24 cellular contexts compared by ENCODE assay signal in genomic region chr11:94020777-94021615, GRCh38. TPM values are rescaled to one million over a fixed set of nuclear protein-coding genes. Genes with fewer than 3 reads are reported as not detected.
DNase-seq lines count a peak whose midpoint lies in the region; ATAC-seq, FAIRE-seq and TF ChIP-seq lines count a peak whose summit lies in the region.
"Had no signal": no experiment of that assay in that cellular context is flagged by ENCODE, and none has a peak within 500 bp of the region (broad histone marks: within the 10 kb centered on the region; RNA-seq: fewer than 3 reads in every experiment).

TSS of gene HEPHL1 (plus strand) at chr11:94021354. CDS start at chr11:94021369, 15 bp downstream.

- TF ChIP-seq POLR2A in H1 (IDR thresholded peaks at IDR 0.05; ENCODE audit: control extremely low read depth in 1 of 2, low read depth in 2 of 2, low read length in 2 of 2) (no peak), vagina (IDR thresholded peaks at IDR 0.05) (no peak)

- CTCF ChIA-PET in H1 (lab: Charles Lee; ENCODE audit: partially characterized antibody) = no interaction called here
- CTCF ChIA-PET in activated CD4-positive, alpha-beta memory T cell treated with anti-CD3 and anti-CD28 coated beads, Interleukin-2, amount 10 ng/mL, durations not matched to agents 7 days and 5 days (lab: Charles Lee) = no interaction called here

- H2AFZ ChIP-seq in GM23338 = peak within 1 kb of the TSS; percentile 39; the same call in 1 of the 2 replicates
- H2AFZ ChIP-seq in H1 (ENCODE audit: low read length) = no peak within 1 kb of the TSS; the same call in 1 of the 2 replicates

- no peak within 1 kb of the TSS for H3K23ac ChIP-seq in H1 (ENCODE audit: insufficient read length)
- no peak within 1 kb of the TSS for H3K23ac ChIP-seq in mesendoderm (ENCODE audit: low read length)

- H2AK5ac ChIP-seq in H1 (ENCODE audit: low read depth, low read length) (no peak within 1 kb of the TSS), mesendoderm (ENCODE audit: low read length) (no peak within 1 kb of the TSS)

- no peaks in the 10 kb centered on the region for H3K79me2 ChIP-seq in GM23338 (replicated peaks; ENCODE audit: insufficient read depth)
- H3K79me2 ChIP-seq in H1 (ENCODE audit: control insufficient read depth in 1 of 2, insufficient read depth in 2 of 2, low read length in 2 of 2) = no peaks in the 10 kb centered on the region
- H3K79me2 ChIP-seq in mesendoderm (ENCODE audit: control insufficient read depth, insufficient read depth, low read length) = no peaks in the 10 kb centered on the region

- H3K27me3 ChIP-seq in GM23338 (ENCODE audit: insufficient read depth) = no peaks in the 10 kb centered on the region
- H3K27me3 ChIP-seq in H1 (replicated peaks in 1 of 4; ENCODE audit: control insufficient read depth in 3 of 4, extremely low read depth in 1 of 4, insufficient read depth in 3 of 4, low read length in 3 of 4) = no peaks in the 10 kb centered on the region
- H3K27me3 ChIP-seq in mesendoderm (ENCODE audit: insufficient read depth, low read length, poor library complexity) = no peaks in the 10 kb centered on the region
- no peaks in the 10 kb centered on the region for H3K27me3 ChIP-seq in vagina
- H3K27me3 ChIP-seq: gastrocnemius medialis had no signal

- no peak within 1 kb of the TSS for H4K91ac ChIP-seq in H1 (replicated peaks; ENCODE audit: insufficient read length, low read length)

- H3K9ac ChIP-seq in H1 (replicated peaks in 1 of 4; ENCODE audit: extremely low read depth in 1 of 4, low read depth in 3 of 4, low read length in 3 of 4) (no peak within 1 kb of the TSS), mesendoderm (ENCODE audit: low read length) (no peak within 1 kb of the TSS)

- no peak within 1 kb of the TSS for H3K27ac ChIP-seq in GM23338 (ENCODE audit: low read depth)
- no peak within 1 kb of the TSS for H3K27ac ChIP-seq in H1 (ENCODE audit: low read depth, low read length)
- no peak within 1 kb of the TSS for H3K27ac ChIP-seq in mesendoderm (ENCODE audit: low read depth, low read length)
- H3K27ac ChIP-seq in vagina = no peak within 1 kb of the TSS
- H3K27ac ChIP-seq: coronary artery, gastrocnemius medialis, skin epidermis had no signal

- H2BK15ac ChIP-seq in H1 (ENCODE audit: low read length) (no peak within 1 kb of the TSS), mesendoderm (replicated peaks; ENCODE audit: low read depth) (no peak within 1 kb of the TSS)

- no peaks in the 10 kb centered on the region for H3K23me2 ChIP-seq in H1 (ENCODE audit: low read depth, low read length)

- H3K4me3 ChIP-seq in GM23338 = no peak within 1 kb of the TSS
- H3K4me3 ChIP-seq in H1 (ENCODE audit: extremely low read depth in 1 of 4, insufficient read depth in 2 of 4, low read depth in 3 of 4, low read length in 4 of 4) = no peak within 1 kb of the TSS
- H3K4me3 ChIP-seq in mesendoderm (ENCODE audit: low read length) = no peak within 1 kb of the TSS
- no peak within 1 kb of the TSS for H3K4me3 ChIP-seq in vagina
- H3K4me3 ChIP-seq: coronary artery, gastrocnemius medialis, lung, skin epidermis had no signal

- TF ChIP-seq CTCF in GM23338 (conservative IDR thresholded peaks at IDR 0.05; ENCODE audit: low read depth in 2 of 2) (no peak), H1 (IDR thresholded peaks at IDR 0.05; ENCODE audit: control extremely low read depth in 1 of 3, insufficient read depth in 1 of 3, low read depth in 1 of 3, low read length in 3 of 3) (no peak), vagina (IDR thresholded peaks at IDR 0.05) (no peak)

- 88% methylated on average over 11 of the region's 11 CpGs; no CpG with 5 or more reads in 1 of the 2 experiments for WGBS in H1 (ENCODE audit: extremely low coverage in 1 of 2, insufficient coverage in 1 of 2, insufficient read length in 1 of 2, insufficient replicate concordance in 2 of 2, low coverage in 1 of 2, low lambda C conversion rate in 2 of 2, missing lambda C conversion rate in 1 of 2), 2 experiments
- WGBS in mesendoderm (ENCODE audit: extremely low coverage, insufficient coverage, low lambda C conversion rate) = no CpG with 5 or more reads among the region's 11 CpGs

- no peak within 1 kb of the TSS for H4K8ac ChIP-seq in H1 (ENCODE audit: extremely low read depth, insufficient read depth, low read length)
- no peak within 1 kb of the TSS for H4K8ac ChIP-seq in mesendoderm (ENCODE audit: low read depth, low read length)

- H3K4me1 Mint-ChIP-seq in GM23338 = peaks cover 6% of the 10 kb centered on the region; the same call in 2 of the 3 replicates
- H3K4me1 Mint-ChIP-seq in activated CD4-positive, alpha-beta memory T cell treated with anti-CD3 and anti-CD28 coated beads, Interleukin-2, amount 10 ng/mL, durations not matched to agents 7 days and 5 days = no peaks in the 10 kb centered on the region
- H3K4me1 Mint-ChIP-seq: activated B cell treated with CpG ODN at 0.5 μM for 24 hours; activated naive CD4-positive, alpha-beta T cell treated with anti-CD3 and anti-CD28 coated beads, Interleukin-2, amount 50 U/mL, for 24 hours; natural killer cell had no signal

- TF ChIP-seq RAD21 in H1 (IDR thresholded peaks at IDR 0.05 in 1 of 2, conservative IDR thresholded peaks at IDR 0.05 in 1 of 2; ENCODE audit: low read depth in 2 of 2, low read length in 2 of 2) = no peak

- H3K9me3 ChIP-seq in H1 (ENCODE audit: insufficient read depth in 2 of 2, low read depth in 1 of 2, low read length in 1 of 2) (peaks cover 0 to 3% of the 10 kb centered on the region in 2 experiments; a peak in 1 of 4 replicates), vagina (no peaks in the 10 kb centered on the region)
- H3K9me3 ChIP-seq: gastrocnemius medialis had no signal

- no peaks in the 10 kb centered on the region for H3K9me3 Mint-ChIP-seq in GM23338
- no peaks in the 10 kb centered on the region for H3K9me3 Mint-ChIP-seq in activated CD4-positive, alpha-beta memory T cell treated with anti-CD3 and anti-CD28 coated beads, Interleukin-2, amount 10 ng/mL, durations not matched to agents 7 days and 5 days
- H3K9me3 Mint-ChIP-seq: activated CD8-positive, alpha-beta T cell treated with anti-CD3 and anti-CD28 coated beads for 36 hours; activated naive CD4-positive, alpha-beta T cell treated with anti-CD3 and anti-CD28 coated beads, Interleukin-2, amount 50 U/mL, for 24 hours; activated T-cell treated with anti-CD3 and anti-CD28 coated beads, Interleukin-2, amount 50 U/mL, for 4 hours had no signal

- H2BK20ac ChIP-seq in H1 (ENCODE audit: low read length) = no peak within 1 kb of the TSS

- ATAC-seq in GM23338 (peak; percentile 94), HG03439 (IDR thresholded peaks at IDR 0.05; ENCODE audit: unreplicated experiment) (no peak)
- ATAC-seq: activated CD8-positive, alpha-beta T cell treated with anti-CD3 and anti-CD28 coated beads for 36 hours; activated T-cell treated with anti-CD3 and anti-CD28 coated beads, Interleukin-2, amount 50 U/mL, for 4 hours; gastrocnemius medialis; natural killer cell had no signal

- no peak within 1 kb of the TSS for H3K27ac Mint-ChIP-seq in GM23338
- H3K27ac Mint-ChIP-seq in activated CD4-positive, alpha-beta memory T cell treated with anti-CD3 and anti-CD28 coated beads, Interleukin-2, amount 10 ng/mL, durations not matched to agents 7 days and 5 days = no peak within 1 kb of the TSS
- H3K27ac Mint-ChIP-seq: activated B cell treated with CpG ODN at 0.5 μM for 24 hours; activated CD8-positive, alpha-beta T cell treated with anti-CD3 and anti-CD28 coated beads for 36 hours; activated naive CD4-positive, alpha-beta T cell treated with anti-CD3 and anti-CD28 coated beads, Interleukin-2, amount 50 U/mL, for 24 hours; natural killer cell had no signal

- no peaks in the 10 kb centered on the region for H3F3A ChIP-seq in GM23338 (replicated peaks; ENCODE audit: low read depth)

- TF ChIP-seq EP300 in H1 (IDR thresholded peaks at IDR 0.05; ENCODE audit: borderline replicate concordance in 1 of 2, low read depth in 2 of 2, low read length in 2 of 2) = no peak

- no peaks in the 10 kb centered on the region for H3K27me3 Mint-ChIP-seq in GM23338 (ENCODE audit: insufficient read depth, low read depth, poor library complexity)
- H3K27me3 Mint-ChIP-seq in activated CD4-positive, alpha-beta memory T cell treated with anti-CD3 and anti-CD28 coated beads, Interleukin-2, amount 10 ng/mL, durations not matched to agents 7 days and 5 days = no peaks in the 10 kb centered on the region
- H3K27me3 Mint-ChIP-seq: activated B cell treated with CpG ODN at 0.5 μM for 24 hours; activated naive CD4-positive, alpha-beta T cell treated with anti-CD3 and anti-CD28 coated beads, Interleukin-2, amount 50 U/mL, for 24 hours had no signal

- H3K4ac ChIP-seq in H1 (replicated peaks; ENCODE audit: insufficient read length, low read depth, low read length) (no peak within 1 kb of the TSS), mesendoderm (ENCODE audit: low read depth, low read length) (no peak within 1 kb of the TSS)

- H2BK5ac ChIP-seq in H1 (ENCODE audit: low read depth, low read length) (no peak within 1 kb of the TSS), mesendoderm (ENCODE audit: low read length) (no peak within 1 kb of the TSS)

- H3K56ac ChIP-seq in H1 (replicated peaks; ENCODE audit: insufficient read length, low read depth, low read length) = no peak within 1 kb of the TSS
- H3K56ac ChIP-seq in mesendoderm (ENCODE audit: low read length) = no peak within 1 kb of the TSS

- H3K18ac ChIP-seq in H1 (ENCODE audit: extremely low read depth, low read length) = no peak within 1 kb of the TSS
- no peak within 1 kb of the TSS for H3K18ac ChIP-seq in mesendoderm (ENCODE audit: low read length)

- H3K4me2 ChIP-seq in GM23338 = no peak within 1 kb of the TSS
- H3K4me2 ChIP-seq in H1 (ENCODE audit: insufficient read depth in 1 of 2, low read depth in 2 of 2, low read length in 2 of 2) = no peak within 1 kb of the TSS
- no peak within 1 kb of the TSS for H3K4me2 ChIP-seq in mesendoderm (ENCODE audit: low read length)

- H3K36me3 Mint-ChIP-seq in GM23338 (ENCODE audit: low read depth) = no peaks in the 10 kb centered on the region
- H3K36me3 Mint-ChIP-seq in activated CD4-positive, alpha-beta memory T cell treated with anti-CD3 and anti-CD28 coated beads, Interleukin-2, amount 10 ng/mL, durations not matched to agents 7 days and 5 days (ENCODE audit: low read depth) = no peaks in the 10 kb centered on the region
- H3K36me3 Mint-ChIP-seq: activated naive CD4-positive, alpha-beta T cell treated with anti-CD3 and anti-CD28 coated beads, Interleukin-2, amount 50 U/mL, for 24 hours; natural killer cell had no signal

- H2BK12ac ChIP-seq in H1 (ENCODE audit: low read depth, low read length) = no peak within 1 kb of the TSS

- no peak within 1 kb of the TSS for H3K4me3 Mint-ChIP-seq in GM23338
- H3K4me3 Mint-ChIP-seq in activated CD4-positive, alpha-beta memory T cell treated with anti-CD3 and anti-CD28 coated beads, Interleukin-2, amount 10 ng/mL, durations not matched to agents 7 days and 5 days = no peak within 1 kb of the TSS
- H3K4me3 Mint-ChIP-seq: activated B cell treated with CpG ODN at 0.5 μM for 24 hours; activated CD8-positive, alpha-beta T cell treated with anti-CD3 and anti-CD28 coated beads for 36 hours; activated naive CD4-positive, alpha-beta T cell treated with anti-CD3 and anti-CD28 coated beads, Interleukin-2, amount 50 U/mL, for 24 hours; activated T-cell treated with anti-CD3 and anti-CD28 coated beads, Interleukin-2, amount 50 U/mL, for 4 hours; natural killer cell had no signal

- no peaks in the 10 kb centered on the region for H3K79me1 ChIP-seq in H1 (ENCODE audit: low read depth, low read length)
- H3K79me1 ChIP-seq in mesendoderm (ENCODE audit: low read length) = no peaks in the 10 kb centered on the region

- H3K9me2 ChIP-seq in GM23338 (ENCODE audit: insufficient read depth) = peaks cover 12% of the 10 kb centered on the region; the same call in 1 of the 2 replicates

- DNase-seq in GM23338 (ENCODE audit: low spot score) (peak; percentile 59), NCI-H226 (peak; percentile 63), H1 (ENCODE audit: low read depth in 1 of 2, low spot score in 2 of 2) (no peak), mesendoderm (peak; percentile 13), vagina (ENCODE audit: extremely low spot score in 2 of 2) (no peak), HUDEP-2 (lab: John Stamatoyannopoulos, UW; ENCODE audit: unreplicated experiment in 76 of 76) (no peak)
- DNase-seq in activated CD4-positive, alpha-beta memory T cell treated with anti-CD3 and anti-CD28 coated beads, Interleukin-2, amount 10 ng/mL, durations not matched to agents 7 days and 5 days = no peak
- DNase-seq: activated B cell treated with CpG ODN at 0.5 μM for 24 hours; activated CD8-positive, alpha-beta T cell treated with anti-CD3 and anti-CD28 coated beads for 36 hours; activated T-cell treated with anti-CD3 and anti-CD28 coated beads, Interleukin-2, amount 50 U/mL, for 4 hours; gastrocnemius medialis; natural killer cell; NCI-H1930; NCI-H510A treated with DMSO at 0.1 percent for 48 hours; SIG-M5; stimulated activated CD4-positive, alpha-beta T cell treated with anti-CD3 and anti-CD28 coated beads, Interleukin-4, amount 100 ng/mL, for 24 hours had no signal

- H4K5ac ChIP-seq in H1 (ENCODE audit: insufficient read length, low read depth, low read length) (no peak within 1 kb of the TSS), mesendoderm (ENCODE audit: low read length) (no peak within 1 kb of the TSS)

- intact Hi-C loops in vagina (cut with DNase I) = loop anchor here (10.0 kb wide), 1 partner anchor 1986 kb away; no protein-coding TSS in a partner anchor

- POLR2A ChIA-PET in H1 (lab: Charles Lee; ENCODE audit: partially characterized antibody) = interaction anchor here (1.4 kb wide), 1 partner anchor 107 kb away, joined by 3 read pairs; the partner anchor contains the start of gene PANX1
- POLR2A ChIA-PET in activated CD4-positive, alpha-beta memory T cell treated with anti-CD3 and anti-CD28 coated beads, Interleukin-2, amount 10 ng/mL, durations not matched to agents 7 days and 5 days (lab: Charles Lee) = no interaction called here

- H3K4me1 ChIP-seq in GM23338 (ENCODE audit: insufficient read depth) (no peaks in the 10 kb centered on the region), H1 (replicated peaks in 1 of 4; ENCODE audit: control insufficient read depth in 3 of 4, insufficient read depth in 4 of 4, low read length in 3 of 4) (0 out of 7 replicates have a peak, but pooled peaks cover 0 to 2% (median 0%) of the 10 kb centered on the region in 4 experiments), mesendoderm (ENCODE audit: control insufficient read depth, low read depth, low read length) (no peaks in the 10 kb centered on the region), vagina (no peaks in the 10 kb centered on the region)
- H3K4me1 ChIP-seq: gastrocnemius medialis had no signal

- H3K14ac ChIP-seq in H1 (ENCODE audit: insufficient read length) = no peak within 1 kb of the TSS

- H3K36me3 ChIP-seq in GM23338 (ENCODE audit: insufficient read depth) = no peaks in the 10 kb centered on the region; the same call in 1 of the 2 replicates
- no peaks in the 10 kb centered on the region for H3K36me3 ChIP-seq in H1 (ENCODE audit: control insufficient read depth in 2 of 4, insufficient read depth in 4 of 4, low read length in 3 of 4)
- no peaks in the 10 kb centered on the region for H3K36me3 ChIP-seq in mesendoderm (ENCODE audit: control insufficient read depth, insufficient read depth, low read length)
- H3K36me3 ChIP-seq in vagina = no peaks in the 10 kb centered on the region
- H3K36me3 ChIP-seq: gastrocnemius medialis had no signal

- H4K20me1 ChIP-seq in GM23338 (replicated peaks; ENCODE audit: insufficient read depth) = no peaks in the 10 kb centered on the region
- no peaks in the 10 kb centered on the region for H4K20me1 ChIP-seq in H1 (replicated peaks in 1 of 2; ENCODE audit: control insufficient read depth in 1 of 2, insufficient read depth in 2 of 2, low read length in 2 of 2)

- FAIRE-seq in H1 (lab: Jason Lieb, UNC) = no peak
- FAIRE-seq: endothelial cell of umbilical vein had no signal

- H2BK120ac ChIP-seq in H1 (replicated peaks; ENCODE audit: low read depth, low read length) (no peak within 1 kb of the TSS), mesendoderm (ENCODE audit: low read depth, low read length) (no peak within 1 kb of the TSS)

RNA-seq across cellular contexts. Expression of gene HEPHL1, which starts in this region (rescaled TPM):
- total RNA-seq in GM23338 (2014; rRNA removed; shearing (Covaris generic)) = 0.04 and 0.07 TPM in 2 replicates
- polyA plus RNA-seq in GM23338 (2016; fragmentation: Nextera tagmentation; extraction: Ambion mirVana) = 0.17 and 0.21 TPM in 2 replicates
- total RNA-seq in H1 (2021; fragmentation: NEBNext Ultra II Directional; extraction: Animal tissue kit (Norgen Biotek cat#: 25700)) = 0.09 and 0.19 TPM in 2 replicates
- 0.02 and 0.11 TPM in 2 replicates for polyA plus RNA-seq in H1 (2011; rRNA removed)
- polyA plus RNA-seq in H1 (2011; cell fraction: cytosol; rRNA removed) = 0.12 TPM
- 0.06 TPM for polyA plus RNA-seq in H1 (2011; cell fraction: nucleus; rRNA removed)
- 0.04 to 0.18 TPM (median 0.09 TPM) in 4 replicates for polyA plus RNA-seq in H1 (2012, experiment 1 of 2)
- polyA plus RNA-seq in H1 (2012, experiment 2 of 2) = 0.03 TPM
- 0.06 TPM for polyA plus RNA-seq in H1 (2013, experiment 1 of 2)
- 0.13 TPM for polyA plus RNA-seq in H1 (2013, experiment 2 of 2)
- 0.17 and 0.19 TPM in 2 replicates for polyA minus RNA-seq in H1 (2011; rRNA and poly(A)+ RNA removed)
- polyA minus RNA-seq in H1 (2011; cell fraction: cytosol; rRNA and poly(A)+ RNA removed) = not detected
- 0.30 TPM for polyA minus RNA-seq in H1 (2011; cell fraction: nucleus; rRNA and poly(A)+ RNA removed)
- 0.03 TPM for polyA plus RNA-seq in mesendoderm (2013, experiment 1 of 2)
- polyA plus RNA-seq in mesendoderm (2013, experiment 2 of 2) = 0.03 TPM
- not detected for total RNA-seq in activated CD4-positive, alpha-beta memory T cell treated with anti-CD3 and anti-CD28 coated beads, Interleukin-2, amount 10 ng/mL, durations not matched to agents 7 days and 5 days
- 1.7 TPM for total RNA-seq in vagina
- total RNA-seq: activated B cell treated with CpG ODN at 0.5 μM for 24 hours; activated CD8-positive, alpha-beta T cell treated with anti-CD3 and anti-CD28 coated beads for 36 hours; activated T-cell treated with anti-CD3 and anti-CD28 coated beads, Interleukin-2, amount 50 U/mL, for 4 hours; endothelial cell of umbilical vein; gastrocnemius medialis; lung; natural killer cell; posterior vena cava; T-helper 1 cell treated with Interleukin-12 subunit alpha and Interleukin-12 subunit beta and Interleukin-4 antibody, amounts not matched to agents 30 ng/mL and 1 ng/mL, for 36 hours had no signal
- polyA plus RNA-seq: endothelial cell of umbilical vein, lung had no signal

Comparison
In these comparisons a context has a peak if more than half of its experiments do, and no peak if none do; other contexts are left out.
1. Peak in DNase-seq and ATAC-seq in GM23338; RNA of the gene not detected or under 1 TPM.
2. DNase-seq: peak in NCI-H226 (single experiment) and mesendoderm (single experiment); none in H1 (0 of 2), activated CD4-positive, alpha-beta memory T cell treated with anti-CD3 and anti-CD28 coated beads, Interleukin-2, amount 10 ng/mL, durations not matched to agents 7 days and 5 days (single experiment), vagina (0 of 2) and HUDEP-2 (0 of 76).